Comparison of ENCODE assay signal across 10 cellular contexts in the genomic region with DNA sequence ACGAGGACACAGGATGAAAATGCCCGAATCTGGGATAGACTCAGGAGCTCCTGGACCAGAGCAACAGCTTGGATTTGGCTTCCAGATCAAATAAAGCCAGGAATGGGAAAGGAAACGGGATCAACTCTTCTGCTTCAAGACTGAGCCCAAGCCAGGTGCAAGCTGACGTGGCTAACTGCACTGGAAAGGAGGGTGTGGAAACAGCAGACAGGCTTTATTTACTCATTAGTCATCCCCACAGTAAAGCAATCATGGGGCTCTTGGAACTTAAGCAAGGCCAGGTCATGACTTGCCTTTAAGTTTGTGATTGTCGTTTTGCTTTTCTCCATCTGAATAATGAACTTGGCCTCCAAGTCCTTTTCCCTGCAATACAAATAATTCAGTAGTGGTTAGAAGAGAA. TPM values are rescaled to one million over a fixed set of nuclear protein-coding genes. Genes with fewer than 3 reads are reported as not detected.
DNase-seq lines count a peak whose midpoint lies in the region; ATAC-seq, FAIRE-seq and TF ChIP-seq lines count a peak whose summit lies in the region.
"Had no signal": no experiment of that assay in that cellular context is flagged by ENCODE, and none has a peak within 500 bp of the region (broad histone marks: within the 10 kb centered on the region; RNA-seq: fewer than 3 reads in every experiment).

No MANE protein-coding gene starts in this region.

- no peaks in the 10 kb centered on the region for H3K9me3 Mint-ChIP-seq in activated CD8-positive, alpha-beta memory T cell treated with anti-CD3 and anti-CD28 coated beads, Interleukin-2, amount 10 ng/mL, durations not matched to agents 7 days and 5 days (ENCODE audit: low read depth)

- H3K4me1 Mint-ChIP-seq in activated CD8-positive, alpha-beta memory T cell treated with anti-CD3 and anti-CD28 coated beads, Interleukin-2, amount 10 ng/mL, durations not matched to agents 7 days and 5 days: no peaks in the 10 kb centered on the region

- TF ChIP-seq CTCF in right atrium auricular region (IDR thresholded peaks at IDR 0.05): no peak

- no peaks in the 10 kb centered on the region for H3K9me3 ChIP-seq in right atrium auricular region

- H3K4me1 ChIP-seq in right atrium auricular region: no peaks in the 10 kb centered on the region

- no peaks in the 10 kb centered on the region for H3K36me3 ChIP-seq in right atrium auricular region

- CTCF ChIA-PET in activated CD8-positive, alpha-beta memory T cell treated with anti-CD3 and anti-CD28 coated beads, Interleukin-2, amount 10 ng/mL, durations not matched to agents 7 days and 5 days (lab: Charles Lee): no interaction called here

- H3K36me3 Mint-ChIP-seq in activated CD8-positive, alpha-beta memory T cell treated with anti-CD3 and anti-CD28 coated beads, Interleukin-2, amount 10 ng/mL, durations not matched to agents 7 days and 5 days: no peaks in the 10 kb centered on the region

- no peaks in the 10 kb centered on the region for H3K27me3 Mint-ChIP-seq in activated CD8-positive, alpha-beta memory T cell treated with anti-CD3 and anti-CD28 coated beads, Interleukin-2, amount 10 ng/mL, durations not matched to agents 7 days and 5 days
- H3K27me3 Mint-ChIP-seq: naive B cell had no signal

- H3K4me3 Mint-ChIP-seq in activated CD8-positive, alpha-beta memory T cell treated with anti-CD3 and anti-CD28 coated beads, Interleukin-2, amount 10 ng/mL, durations not matched to agents 7 days and 5 days: no peak overlapping the region
- H3K4me3 Mint-ChIP-seq: naive B cell had no signal

- no peak overlapping the region for H3K27ac ChIP-seq in right atrium auricular region

- no peak for ATAC-seq in activated CD8-positive, alpha-beta memory T cell treated with anti-CD3 and anti-CD28 coated beads, Interleukin-2, amount 10 ng/mL, durations not matched to agents 7 days and 5 days

- no peak overlapping the region for H3K4me3 ChIP-seq in right atrium auricular region

- H3K27me3 ChIP-seq in right atrium auricular region: no peaks in the 10 kb centered on the region

- DNase-seq in DMS53 (lab: John Stamatoyannopoulos, UW): peak; percentile 97
- DNase-seq in NCI-H2196 (lab: John Stamatoyannopoulos, UW; ENCODE audit: unreplicated experiment): peak; percentile 61
- DNase-seq in occipital lobe (lab: John Stamatoyannopoulos, UW): peak; percentile 9
- DNase-seq in right atrium auricular region (ENCODE audit: low spot score): no peak
- no peak for DNase-seq in activated CD8-positive, alpha-beta memory T cell treated with anti-CD3 and anti-CD28 coated beads, Interleukin-2, amount 10 ng/mL, durations not matched to agents 7 days and 5 days
- DNase-seq in COLO829 (ENCODE audit: low spot score): no peak
- no peak for DNase-seq in amygdala (lab: John Stamatoyannopoulos, UW)
- DNase-seq: naive B cell had no signal

- peak; percentile 21 for FAIRE-seq in colon (lab: Jason Lieb, UNC)
- FAIRE-seq: GM12891 had no signal

- no peak overlapping the region for H3K27ac Mint-ChIP-seq in activated CD8-positive, alpha-beta memory T cell treated with anti-CD3 and anti-CD28 coated beads, Interleukin-2, amount 10 ng/mL, durations not matched to agents 7 days and 5 days

RNA-seq across cellular contexts. Expression of gene KIF16B, which starts 45.2 kb away (rescaled TPM):
- total RNA-seq in occipital lobe: 54.4 TPM
- 10 to 100 TPM; 11.2 to 23.0 TPM for total RNA-seq in right atrium auricular region
- 1 to 10 TPM; 3.0 to 4.1 TPM for total RNA-seq in activated CD8-positive, alpha-beta memory T cell treated with anti-CD3 and anti-CD28 coated beads, Interleukin-2, amount 10 ng/mL, durations not matched to agents 7 days and 5 days

Comparison
In these comparisons a context has a peak if more than half of its experiments do, and no peak if none do; other contexts are left out.
1. DNase-seq: peak in DMS53 (single experiment), NCI-H2196 (single experiment) and occipital lobe (single experiment); none in right atrium auricular region (single experiment), activated CD8-positive, alpha-beta memory T cell treated with anti-CD3 and anti-CD28 coated beads, Interleukin-2, amount 10 ng/mL, durations not matched to agents 7 days and 5 days (single experiment), COLO829 (single experiment) and amygdala (0 of 56).